25 cellular contexts compared by ENCODE assay signal in genomic region chr11:1015826-1016565, GRCh38. TPM values are rescaled to one million over a fixed set of nuclear protein-coding genes. Genes with fewer than 3 reads are reported as not detected.
A peak's percentile ranks its signal among the peaks of the same experiment; 100 is the strongest.
DNase-seq lines count a peak whose midpoint lies in the region; ATAC-seq, FAIRE-seq and TF ChIP-seq lines count a peak whose summit lies in the region.
"Had no signal": no experiment of that assay in that cellular context is flagged by ENCODE, and none has a peak within 500 bp of the region (broad histone marks: within the 10 kb centered on the region; RNA-seq: fewer than 3 reads in every experiment).

No MANE protein-coding gene starts in this region.

- CTCF ChIA-PET in endothelial cell of umbilical vein (lab: Charles Lee), result no interaction called here
- CTCF ChIA-PET in CD4-positive, alpha-beta T cell (lab: Charles Lee), result no interaction called here

- H3K9me3 ChIP-seq in endothelial cell of umbilical vein (replicated peaks; ENCODE audit: control insufficient read depth, insufficient read depth, low read length), result no peaks in the 10 kb centered on the region
- no peaks in the 10 kb centered on the region for H3K9me3 ChIP-seq in upper lobe of right lung
- no peaks in the 10 kb centered on the region for H3K9me3 ChIP-seq in CD4-positive, alpha-beta T cell (ENCODE audit: control insufficient read depth, low read length)

- no peaks in the 10 kb centered on the region for H3K9me3 Mint-ChIP-seq in activated naive CD8-positive, alpha-beta T cell (ENCODE audit: low read depth)
- peaks cover 19% of the 10 kb centered on the region for H3K9me3 Mint-ChIP-seq in activated naive CD8-positive, alpha-beta T cell treated with anti-CD3 and anti-CD28 coated beads, Interleukin-2, amount 50 U/mL, for 24 hours
- no peaks in the 10 kb centered on the region for H3K9me3 Mint-ChIP-seq in CD4-positive, alpha-beta T cell

- peaks cover 13% of the 10 kb centered on the region for H3K36me3 Mint-ChIP-seq in activated naive CD8-positive, alpha-beta T cell
- H3K36me3 Mint-ChIP-seq in activated naive CD8-positive, alpha-beta T cell treated with anti-CD3 and anti-CD28 coated beads, Interleukin-2, amount 50 U/mL, for 24 hours (ENCODE audit: low read depth), result peaks cover 12% of the 10 kb centered on the region
- peaks cover 12% of the 10 kb centered on the region for H3K36me3 Mint-ChIP-seq in CD4-positive, alpha-beta T cell (ENCODE audit: low read depth)

- H2AFZ ChIP-seq in endothelial cell of umbilical vein (ENCODE audit: low read depth, low read length), result no peak overlapping the region
- H2AFZ ChIP-seq: PC-9 had no signal

- H3K27me3 ChIP-seq in endothelial cell of umbilical vein (ENCODE audit: control insufficient read depth in 2 of 2, insufficient read depth in 2 of 2, low read length in 2 of 2), result no peaks in the 10 kb centered on the region
- no peaks in the 10 kb centered on the region for H3K27me3 ChIP-seq in upper lobe of right lung
- no peaks in the 10 kb centered on the region for H3K27me3 ChIP-seq in CD4-positive, alpha-beta T cell (ENCODE audit: control insufficient read depth, insufficient read depth, low read length)

- no peak overlapping the region for H3K4me3 ChIP-seq in NB4 (ENCODE audit: low read depth, low read length)
- no peak overlapping the region for H3K4me3 ChIP-seq in endothelial cell of umbilical vein (replicated peaks in 1 of 3; ENCODE audit: insufficient read depth in 1 of 3, low read depth in 1 of 3, low read length in 3 of 3)
- H3K4me3 ChIP-seq in upper lobe of right lung, result no peak overlapping the region
- H3K4me3 ChIP-seq: PC-9 had no signal

- intact Hi-C loops in endothelial cell of umbilical vein (cut with micrococcal nuclease) (no loop called here), upper lobe of right lung (cut with DNase I) (no loop called here)
- intact Hi-C loops in CD4-positive, alpha-beta T cell (cut with DNase I, micrococcal nuclease), result no loop called here

- TF ChIP-seq CTCF in NB4 (IDR thresholded peaks at IDR 0.05; ENCODE audit: low read depth, low read length), result no peak
- no peak for TF ChIP-seq CTCF in endothelial cell of umbilical vein (IDR thresholded peaks at IDR 0.05; ENCODE audit: extremely low read depth in 1 of 2, insufficient read depth in 1 of 2, low read depth in 1 of 2, low read length in 2 of 2)
- TF ChIP-seq CTCF in upper lobe of right lung (IDR thresholded peaks at IDR 0.05), result no peak
- no peak for TF ChIP-seq CTCF in CD4-positive, alpha-beta T cell (IDR thresholded peaks at IDR 0.05)

- H3K9me1 ChIP-seq in endothelial cell of umbilical vein (replicated peaks; ENCODE audit: control insufficient read depth, extremely low read depth, insufficient read depth, low read length), result no peaks in the 10 kb centered on the region

- H3K4me1 Mint-ChIP-seq in activated naive CD8-positive, alpha-beta T cell (ENCODE audit: low read depth), result peaks cover 19% of the 10 kb centered on the region
- H3K4me1 Mint-ChIP-seq in activated naive CD8-positive, alpha-beta T cell treated with anti-CD3 and anti-CD28 coated beads, Interleukin-2, amount 50 U/mL, for 24 hours, result peaks cover 22% of the 10 kb centered on the region
- peaks cover 20% of the 10 kb centered on the region for H3K4me1 Mint-ChIP-seq in CD4-positive, alpha-beta T cell (ENCODE audit: low read depth)

- no peak overlapping the region for H3K4me3 Mint-ChIP-seq in activated naive CD8-positive, alpha-beta T cell
- H3K4me3 Mint-ChIP-seq in activated naive CD8-positive, alpha-beta T cell treated with anti-CD3 and anti-CD28 coated beads, Interleukin-2, amount 50 U/mL, for 24 hours, result no peak overlapping the region
- no peak overlapping the region for H3K4me3 Mint-ChIP-seq in CD4-positive, alpha-beta T cell
- H3K4me3 Mint-ChIP-seq: CD4-positive, CD25-positive, alpha-beta regulatory T cell had no signal

- H4K20me1 ChIP-seq in endothelial cell of umbilical vein (replicated peaks; ENCODE audit: control insufficient read depth, extremely low read depth, insufficient read depth, low read length), result no peaks in the 10 kb centered on the region

- H3K27me3 Mint-ChIP-seq in activated naive CD8-positive, alpha-beta T cell, result no peaks in the 10 kb centered on the region
- no peaks in the 10 kb centered on the region for H3K27me3 Mint-ChIP-seq in activated naive CD8-positive, alpha-beta T cell treated with anti-CD3 and anti-CD28 coated beads, Interleukin-2, amount 50 U/mL, for 24 hours
- no peaks in the 10 kb centered on the region for H3K27me3 Mint-ChIP-seq in CD4-positive, alpha-beta T cell
- H3K27me3 Mint-ChIP-seq: CD4-positive, CD25-positive, alpha-beta regulatory T cell had no signal

- no peak for FAIRE-seq in endothelial cell of umbilical vein (lab: Jason Lieb, UNC)
- FAIRE-seq: H54 had no signal

- POLR2A ChIA-PET in endothelial cell of umbilical vein (lab: Charles Lee), result no interaction called here
- POLR2A ChIA-PET in CD4-positive, alpha-beta T cell (lab: Charles Lee), result no interaction called here

- no peak overlapping the region for H3K9ac ChIP-seq in endothelial cell of umbilical vein (replicated peaks; ENCODE audit: extremely low read depth, insufficient read depth, low read length)

- BruUV-seq in endothelial cell of umbilical vein (replicated peaks; lab: Mats Ljungman, UMichigan), result no TSS peak

- dilution Hi-C loops in endothelial cell of umbilical vein (cut with MboI; ENCODE audit: extremely low pct_ligation_motif_present, low sequenced_read_pairs), result no loop called here

- TF ChIP-seq POLR2A in NB4 (IDR thresholded peaks at IDR 0.05; ENCODE audit: extremely low read depth, insufficient read length) (no peak), endothelial cell of umbilical vein (IDR thresholded peaks at IDR 0.05; ENCODE audit: low read depth, low read length) (no peak)

- no peaks in the 10 kb centered on the region for H3K4me1 ChIP-seq in endothelial cell of umbilical vein (ENCODE audit: control insufficient read depth, extremely low read depth, insufficient read depth, low read length)
- no peaks in the 10 kb centered on the region for H3K4me1 ChIP-seq in upper lobe of right lung

- H3K79me2 ChIP-seq in endothelial cell of umbilical vein (ENCODE audit: control insufficient read depth, insufficient read depth, low read length), result no peaks in the 10 kb centered on the region

- no peak for ATAC-seq in activated naive CD8-positive, alpha-beta T cell treated with anti-CD3 and anti-CD28 coated beads, Interleukin-2, amount 50 U/mL, for 24 hours
- ATAC-seq in upper lobe of right lung, result peak; percentile 12
- no peak for ATAC-seq in CD4-positive, alpha-beta T cell (ENCODE audit: poor library complexity)

- no peak overlapping the region for H3K4me2 ChIP-seq in endothelial cell of umbilical vein (ENCODE audit: insufficient read depth, low read length)
- H3K4me2 ChIP-seq: PC-9 had no signal

- peak overlapping the region; percentile 5 for H3K27ac Mint-ChIP-seq in activated naive CD8-positive, alpha-beta T cell
- H3K27ac Mint-ChIP-seq in activated naive CD8-positive, alpha-beta T cell treated with anti-CD3 and anti-CD28 coated beads, Interleukin-2, amount 50 U/mL, for 24 hours, result no peak overlapping the region
- H3K27ac Mint-ChIP-seq in CD4-positive, alpha-beta T cell, result no peak overlapping the region

- H3K27ac ChIP-seq in endothelial cell of umbilical vein (ENCODE audit: insufficient read depth, low read depth, low read length) (no peak overlapping the region), upper lobe of right lung (no peak overlapping the region)
- H3K27ac ChIP-seq in CD4-positive, alpha-beta T cell (ENCODE audit: low read depth, low read length), result no peak overlapping the region
- H3K27ac ChIP-seq: PC-9, RWPE1 had no signal

- peaks cover 4 to 10% of the 10 kb centered on the region in 2 experiments for H3K36me3 ChIP-seq in endothelial cell of umbilical vein (ENCODE audit: control insufficient read depth in 2 of 2, extremely low read depth in 1 of 2, insufficient read depth in 2 of 2, low read length in 2 of 2)
- peaks cover 19% of the 10 kb centered on the region for H3K36me3 ChIP-seq in upper lobe of right lung

- DNase-seq in activated naive CD8-positive, alpha-beta T cell treated with anti-CD3 and anti-CD28 coated beads, Interleukin-2, amount 50 U/mL, for 24 hours, result no peak
- DNase-seq in NB4 (ENCODE audit: low read depth) (peak; percentile 22), endothelial cell of umbilical vein (ENCODE audit: low read depth, low spot score) (no peak), upper lobe of right lung (no peak), NCI-H187 (lab: John Stamatoyannopoulos, UW) (no peak), HuH-7 (ENCODE audit: low spot score) (no peak)
- no peak for DNase-seq in CD4-positive, alpha-beta T cell
- DNase-seq: 8988T, COR-L47, DMS153, KG1, NCI-H1092 treated with DMSO at 0.1 percent for 48 hours, NCI-H1436 treated with DMSO at 0.1 percent for 48 hours, NCI-H2029, NCI-H226, NCI-H510A treated with DMSO at 0.1 percent for 48 hours, NCI-H748 treated with DMSO at 0.1 percent for 48 hours, PC-9, SIG-M5 had no signal

TF ChIP-seq in endothelial cell of umbilical vein, 7 proteins besides CTCF, POLR2A, EP300 and RAD21:
- TF ChIP-seq EZH2 (IDR thresholded peaks at IDR 0.05; ENCODE audit: borderline replicate concordance, low read depth, low read length, severe bottlenecking), result no peak
- peak; percentile 9 for TF ChIP-seq POLR2AphosphoS5 (IDR thresholded peaks at IDR 0.05; ENCODE audit: insufficient read depth, low read depth, low read length)

RNA-seq across cellular contexts. Expression of gene MUC6, which starts 20.5 kb away (rescaled TPM):
- not detected in 2 replicates for total RNA-seq in endothelial cell of umbilical vein
- not detected in 2 replicates for polyA plus RNA-seq in endothelial cell of umbilical vein
- not detected in 2 replicates for polyA plus RNA-seq in endothelial cell of umbilical vein (2011; cell fraction: cytosol; rRNA removed)
- polyA plus RNA-seq in endothelial cell of umbilical vein (2011; cell fraction: nucleus; rRNA removed), result not detected in 2 replicates
- 0.11 and 0.27 TPM in 2 replicates for polyA plus RNA-seq in endothelial cell of umbilical vein (2012)
- not detected in 2 replicates for polyA minus RNA-seq in endothelial cell of umbilical vein
- polyA minus RNA-seq in endothelial cell of umbilical vein (2011; cell fraction: cytosol; rRNA and poly(A)+ RNA removed), result not detected
- polyA minus RNA-seq in endothelial cell of umbilical vein (2011; cell fraction: nucleus; rRNA and poly(A)+ RNA removed), result not detected in 2 replicates
- not detected for total RNA-seq in upper lobe of right lung
- not detected for total RNA-seq in CD4-positive, alpha-beta T cell
- total RNA-seq: CD4-positive, CD25-positive, alpha-beta regulatory T cell; G401 had no signal
- polyA plus RNA-seq: AG04450 had no signal

RNA-seq across cellular contexts. Expression of gene MUC2, which starts 58.7 kb away (rescaled TPM):
- total RNA-seq in endothelial cell of umbilical vein (not detected in 2 replicates), upper lobe of right lung (not detected)
- not detected in 2 replicates for polyA plus RNA-seq in endothelial cell of umbilical vein
- polyA plus RNA-seq in endothelial cell of umbilical vein (2011; cell fraction: cytosol; rRNA removed), result not detected in 2 replicates
- not detected in 2 replicates for polyA plus RNA-seq in endothelial cell of umbilical vein (2011; cell fraction: nucleus; rRNA removed)
- 0.01 TPM in 1 of 2 replicates, not detected in the other for polyA plus RNA-seq in endothelial cell of umbilical vein (2012)
- not detected in 2 replicates for polyA minus RNA-seq in endothelial cell of umbilical vein
- not detected for polyA minus RNA-seq in endothelial cell of umbilical vein (2011; cell fraction: cytosol; rRNA and poly(A)+ RNA removed)
- polyA minus RNA-seq in endothelial cell of umbilical vein (2011; cell fraction: nucleus; rRNA and poly(A)+ RNA removed), result not detected in 2 replicates
- not detected for total RNA-seq in CD4-positive, alpha-beta T cell
- total RNA-seq: CD4-positive, CD25-positive, alpha-beta regulatory T cell; G401 had no signal
- polyA plus RNA-seq: AG04450; CD4-positive, CD25-positive, alpha-beta regulatory T cell had no signal
